ENCODE assay signal across 15 cellular contexts in the genomic region with DNA sequence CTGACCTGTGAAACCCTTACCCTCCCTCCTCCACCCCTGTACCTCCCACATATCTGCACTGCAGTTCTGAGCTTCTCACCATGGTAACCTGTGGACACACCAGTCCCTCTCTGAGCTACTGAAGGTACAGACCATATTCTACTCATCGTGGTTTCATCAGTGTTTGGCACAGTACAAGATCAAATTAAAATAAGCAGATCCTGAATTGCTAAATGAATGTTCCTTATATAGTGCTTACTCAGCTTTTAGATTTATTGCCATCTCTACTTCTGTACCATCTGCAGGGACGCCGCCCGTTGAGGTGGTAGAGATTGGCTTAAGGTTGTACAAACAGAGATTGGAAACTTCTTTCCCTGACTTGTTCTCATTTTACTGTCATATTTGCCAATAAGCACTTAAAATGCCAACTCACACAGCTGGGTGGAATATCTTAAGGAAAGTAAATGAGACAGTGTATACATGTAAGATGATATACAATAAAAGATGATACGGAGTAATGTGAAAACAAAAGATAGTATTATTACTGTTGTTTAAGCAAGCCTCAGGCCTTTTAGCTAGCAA.
DNase-seq lines count a peak whose midpoint lies in the region; TF ChIP-seq lines count a peak whose summit lies in the region.
"Had no signal": no experiment of that assay in that cellular context is flagged by ENCODE, and none has a peak within 500 bp of the region (broad histone marks: within the 10 kb centered on the region; RNA-seq: fewer than 3 reads in every experiment).

No MANE protein-coding gene starts in this region.

- peaks cover 13% of the 10 kb centered on the region for H3K4me1 ChIP-seq in hepatocyte (ENCODE audit: insufficient read depth)
- no peaks in the 10 kb centered on the region for H3K4me1 ChIP-seq in Karpas-422 (ENCODE audit: low read length)

- peak; percentile 87 for DNase-seq in HT-29 (ENCODE audit: low spot score)
- DNase-seq in amniotic epithelial cell (ENCODE audit: low read depth), result peak; percentile 36
- DNase-seq in hepatocyte (ENCODE audit: low spot score), result no peak
- DNase-seq in renal cortical epithelial cell (ENCODE audit: low read depth), result peak; percentile 13
- DNase-seq in HFFc6, result no peak
- DNase-seq in HuH-7 (ENCODE audit: low spot score), result no peak
- DNase-seq in Karpas-422, result no peak
- DNase-seq: CD8-positive, alpha-beta T cell; DND-41; GF-D8; NCI-H1092 treated with DMSO at 0.1 percent for 48 hours; NCI-H1694 treated with DMSO at 0.1 percent for 48 hours; NCI-H82; Right ventricle myocardium superior had no signal

- H3K9me2 ChIP-seq in hepatocyte (replicated peaks; ENCODE audit: insufficient read depth) (no peaks in the 10 kb centered on the region), Karpas-422 (replicated peaks; ENCODE audit: insufficient read depth, low read length) (no peaks in the 10 kb centered on the region)

- H3K4me3 ChIP-seq in hepatocyte (no peak overlapping the region), Karpas-422 (ENCODE audit: low read length) (no peak overlapping the region)

- no peak overlapping the region for H3K9ac ChIP-seq in Karpas-422 (ENCODE audit: low read length)

- WGBS in hepatocyte (ENCODE audit: low lambda C conversion rate, missing lambda C conversion rate), result 62% methylated on average over 5 of the region's 5 CpGs

- H4K20me1 ChIP-seq in hepatocyte (ENCODE audit: insufficient read depth, poor library complexity, severe bottlenecking) (no peaks in the 10 kb centered on the region), Karpas-422 (ENCODE audit: insufficient read depth, low read depth, low read length) (no peaks in the 10 kb centered on the region)

- H3K9me3 Mint-ChIP-seq in HFFc6, result no peaks in the 10 kb centered on the region
- H3K9me3 Mint-ChIP-seq: CD8-positive, alpha-beta T cell had no signal

- H2AFZ ChIP-seq in hepatocyte (no peak overlapping the region), Karpas-422 (ENCODE audit: low read length) (no peak overlapping the region)

- no peaks in the 10 kb centered on the region for H3K36me3 Mint-ChIP-seq in HFFc6 (ENCODE audit: low read depth)
- H3K36me3 Mint-ChIP-seq: CD8-positive, alpha-beta T cell had no signal

- H3K79me2 ChIP-seq in hepatocyte (no peaks in the 10 kb centered on the region), Karpas-422 (ENCODE audit: low read length) (no peaks in the 10 kb centered on the region)

- TF ChIP-seq CTCF in hepatocyte (IDR thresholded peaks at IDR 0.05; ENCODE audit: poor library complexity) (no peak), HFFc6 (IDR thresholded peaks at IDR 0.05) (no peak)

- H3K4me2 ChIP-seq in hepatocyte, result no peak overlapping the region
- no peak overlapping the region for H3K4me2 ChIP-seq in Karpas-422 (ENCODE audit: low read depth, low read length, poor library complexity, severe bottlenecking)

- H3K27me3 ChIP-seq in hepatocyte (no peaks in the 10 kb centered on the region), Karpas-422 (ENCODE audit: low read length) (no peaks in the 10 kb centered on the region)

- H3K36me3 ChIP-seq in hepatocyte (replicated peaks; ENCODE audit: insufficient read depth, low read depth) (no peaks in the 10 kb centered on the region), Karpas-422 (ENCODE audit: insufficient read depth, low read length) (no peaks in the 10 kb centered on the region)

- H3K27ac ChIP-seq in hepatocyte, result peak overlapping the region; percentile 65
- no peak overlapping the region for H3K27ac ChIP-seq in Karpas-422 (ENCODE audit: low read length)

- H3K27ac Mint-ChIP-seq in HFFc6, result no peak overlapping the region
- H3K27ac Mint-ChIP-seq: B cell; CD8-positive, alpha-beta T cell had no signal

- no peaks in the 10 kb centered on the region for H3K9me3 ChIP-seq in hepatocyte (ENCODE audit: low read depth)
- no peaks in the 10 kb centered on the region for H3K9me3 ChIP-seq in Karpas-422 (ENCODE audit: low read length)

- H3K27me3 Mint-ChIP-seq in HFFc6 (ENCODE audit: insufficient read depth), result peaks cover 8% of the 10 kb centered on the region

- H3K4me1 Mint-ChIP-seq in HFFc6 (ENCODE audit: low read depth), result no peaks in the 10 kb centered on the region
- H3K4me1 Mint-ChIP-seq: B cell had no signal

- no peak overlapping the region for H3K4me3 Mint-ChIP-seq in HFFc6
- H3K4me3 Mint-ChIP-seq: B cell; CD8-positive, alpha-beta T cell had no signal

Comparison
In these comparisons a context has a peak if more than half of its experiments do, and no peak if none do; other contexts are left out.
1. DNase-seq: peak in HT-29 (single experiment), amniotic epithelial cell (single experiment) and renal cortical epithelial cell (single experiment); none in hepatocyte (single experiment), HFFc6 (single experiment), HuH-7 (single experiment) and Karpas-422 (single experiment).